14 cellular contexts compared by ENCODE assay signal in genomic region chr3:177776656-177777055, GRCh38.
DNase-seq lines count a peak whose midpoint lies in the region; TF ChIP-seq lines count a peak whose summit lies in the region.
"Had no signal": no experiment of that assay in that cellular context is flagged by ENCODE, and none has a peak within 500 bp of the region (broad histone marks: within the 10 kb centered on the region; RNA-seq: fewer than 3 reads in every experiment).

No MANE protein-coding gene starts in this region.

- no peak overlapping the region for H3K4me3 ChIP-seq in fibroblast of pulmonary artery (replicated peaks; ENCODE audit: low read depth, low read length)
- H3K4me3 ChIP-seq: GM12878, spleen had no signal

- no peak for TF ChIP-seq CTCF in fibroblast of pulmonary artery (IDR thresholded peaks at IDR 0.05; ENCODE audit: low read length, missing control alignments)

- peak; percentile 21 for DNase-seq in NCI-H748 (lab: John Stamatoyannopoulos, UW; ENCODE audit: unreplicated experiment)
- no peak for DNase-seq in NCI-H748 treated with DMSO at 0.1 percent for 48 hours (lab: John Stamatoyannopoulos, UW)
- DNase-seq in SHP77 (lab: John Stamatoyannopoulos, UW): peak; percentile 77 to 83
- peak; percentile 85 for DNase-seq in fibroblast of pulmonary artery (ENCODE audit: low read depth)
- peak; percentile 62 for DNase-seq in smooth muscle cell of the brain vasculature (ENCODE audit: low read depth, low spot score)
- no peak for DNase-seq in activated CD8-positive, alpha-beta memory T cell treated with anti-CD3 and anti-CD28 coated beads, Interleukin-2, amount 50 U/mL, for 4 hours
- DNase-seq in COLO668 (lab: John Stamatoyannopoulos, UW; ENCODE audit: unreplicated experiment): no peak
- no peak for DNase-seq in activated CD4-positive, CD25-positive, alpha-beta regulatory T cell treated with anti-CD3 and anti-CD28 coated beads, Interleukin-2, amount 50 U/mL, for 72 hours
- DNase-seq: AML-193; effector memory CD4-positive, alpha-beta T cell; NCI-H1436 treated with DMSO at 0.1 percent for 48 hours; spleen; T-helper 17 cell had no signal

Comparison
In these comparisons a context has a peak if more than half of its experiments do, and no peak if none do; other contexts are left out.
1. DNase-seq: peak in NCI-H748 (single experiment), SHP77 (2 of 2), fibroblast of pulmonary artery (single experiment) and smooth muscle cell of the brain vasculature (single experiment); none in NCI-H748 treated with DMSO at 0.1 percent for 48 hours (single experiment), activated CD8-positive, alpha-beta memory T cell treated with anti-CD3 and anti-CD28 coated beads, Interleukin-2, amount 50 U/mL, for 4 hours (single experiment), COLO668 (single experiment) and activated CD4-positive, CD25-positive, alpha-beta regulatory T cell treated with anti-CD3 and anti-CD28 coated beads, Interleukin-2, amount 50 U/mL, for 72 hours (single experiment).